ENCODE assay signal across 1 cellular context in the genomic region with DNA sequence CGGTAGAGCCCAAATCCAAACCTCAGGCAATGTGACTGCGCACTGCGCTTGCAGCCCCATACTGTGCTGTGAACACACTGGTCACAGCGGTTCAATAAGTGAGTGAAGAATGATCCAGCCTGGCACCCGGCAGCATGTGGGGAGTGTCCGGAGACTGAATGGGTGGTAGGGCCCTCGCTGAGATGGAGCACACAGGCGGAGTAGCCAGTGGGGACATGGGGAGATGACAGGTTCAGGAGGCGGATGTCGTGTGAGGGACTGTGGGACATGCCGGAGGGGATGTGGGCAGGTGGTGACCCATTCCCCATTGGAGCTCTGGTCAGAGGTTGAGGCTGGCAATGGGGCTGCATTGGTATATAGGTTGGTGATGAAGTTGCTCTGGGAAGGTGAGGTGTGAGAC.
TF ChIP-seq lines count a peak whose summit lies in the region.

No MANE protein-coding gene starts in this region.

TF ChIP-seq in K562, 482 proteins besides CTCF, POLR2A, EP300 and RAD21:
- peak; percentile 2; the same call in 1 of the 2 replicates for TF ChIP-seq CEBPG (CRISPR knock-in tag; IDR thresholded peaks at IDR 0.05)
- TF ChIP-seq CEBPG (tag; conservative IDR thresholded peaks at IDR 0.05 in 1 of 2, IDR thresholded peaks at IDR 0.05 in 1 of 2): no peak
- no peak for TF ChIP-seq SMARCC2 (IDR thresholded peaks at IDR 0.05; ENCODE audit: low read depth)
- TF ChIP-seq, protein P1, sequence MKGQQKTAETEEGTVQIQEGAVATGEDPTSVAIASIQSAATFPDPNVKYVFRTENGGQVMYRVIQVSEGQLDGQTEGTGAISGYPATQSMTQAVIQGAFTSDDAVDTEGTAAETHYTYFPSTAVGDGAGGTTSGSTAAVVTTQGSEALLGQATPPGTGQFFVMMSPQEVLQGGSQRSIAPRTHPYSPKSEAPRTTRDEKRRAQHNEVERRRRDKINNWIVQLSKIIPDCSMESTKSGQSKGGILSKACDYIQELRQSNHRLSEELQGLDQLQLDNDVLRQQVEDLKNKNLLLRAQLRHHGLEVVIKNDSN (CRISPR knock-in tag; IDR thresholded peaks at IDR 0.05): peak; percentile 2; the same call in 1 of the 2 replicates
